In the genomic region with DNA sequence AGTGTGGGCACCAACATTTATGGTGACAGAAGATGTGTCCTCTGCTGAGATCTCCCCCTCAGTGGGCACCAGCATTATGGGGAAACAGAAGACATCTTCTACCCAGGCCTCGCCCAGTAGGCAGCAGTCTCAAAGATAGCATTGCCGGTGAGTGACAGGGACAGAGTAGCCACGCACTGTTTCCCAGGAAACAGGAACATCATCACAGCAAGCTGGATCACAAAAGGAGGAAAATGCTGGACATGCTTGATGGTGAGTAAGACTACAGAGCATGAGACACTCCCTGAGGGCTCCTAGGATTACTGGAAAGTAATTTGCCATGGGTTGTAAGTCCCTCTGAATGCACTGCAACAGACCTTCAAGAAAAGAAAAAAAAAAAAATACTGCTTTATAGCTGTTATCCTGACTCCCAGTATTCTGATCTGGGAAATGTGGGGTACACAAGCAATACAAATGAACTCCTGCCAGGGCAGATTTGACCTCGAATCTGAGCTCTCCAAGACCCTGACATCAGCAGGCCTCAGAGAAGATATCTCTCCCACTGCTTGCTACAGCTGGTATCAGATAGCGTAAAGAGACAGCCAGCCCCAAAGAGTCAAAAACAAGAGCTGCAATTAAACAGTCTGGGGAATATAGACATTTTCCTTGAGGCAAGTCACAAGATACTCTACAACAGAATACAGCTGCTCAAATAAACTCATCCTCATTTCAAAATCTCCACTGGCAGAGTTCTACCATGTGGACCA, we compare ENCODE assay signal across 18 cellular contexts.
DNase-seq lines count a peak whose midpoint lies in the region; ATAC-seq, FAIRE-seq and TF ChIP-seq lines count a peak whose summit lies in the region.
"Had no signal": no experiment of that assay in that cellular context is flagged by ENCODE, and none has a peak within 500 bp of the region (broad histone marks: within the 10 kb centered on the region; RNA-seq: fewer than 3 reads in every experiment).

No MANE protein-coding gene starts in this region.

- no peaks in the 10 kb centered on the region for H3K36me3 Mint-ChIP-seq in activated CD4-positive, alpha-beta T cell treated with anti-CD3 and anti-CD28 coated beads for 36 hours (ENCODE audit: low read depth)
- H3K36me3 Mint-ChIP-seq: naive thymus-derived CD8-positive, alpha-beta T cell had no signal

- TF ChIP-seq CTCF in mammary epithelial cell (conservative IDR thresholded peaks at IDR 0.05 in 1 of 2, IDR thresholded peaks at IDR 0.05 in 1 of 2; ENCODE audit: extremely low read depth in 1 of 2, insufficient read depth in 1 of 2, low read depth in 1 of 2, low read length in 2 of 2) (no peak), GM13976 (IDR thresholded peaks at IDR 0.05; ENCODE audit: borderline replicate concordance, control extremely low read depth, extremely low read depth, insufficient read depth, missing control alignments) (no peak), lower leg skin (IDR thresholded peaks at IDR 0.05) (no peak)

- no peak for ATAC-seq in activated CD4-positive, alpha-beta T cell treated with anti-CD3 and anti-CD28 coated beads for 36 hours
- ATAC-seq: gastrocnemius medialis; K562; naive thymus-derived CD8-positive, alpha-beta T cell had no signal

- no peaks in the 10 kb centered on the region for H3K27me3 ChIP-seq in mammary epithelial cell (ENCODE audit: insufficient read depth, low read length)
- H3K27me3 ChIP-seq: gastrocnemius medialis, SJCRH30 had no signal

- CTCF ChIA-PET in mammary epithelial cell (lab: Charles Lee; ENCODE audit: low non-redundant PET), result no interaction called here
- CTCF ChIA-PET in activated CD4-positive, alpha-beta T cell treated with anti-CD3 and anti-CD28 coated beads for 36 hours (lab: Charles Lee), result interaction anchor here (0.7 kb wide), 1 partner anchor 833 kb away, joined by 7 read pairs; no protein-coding TSS in a partner anchor

- no peak overlapping the region for H3K27ac Mint-ChIP-seq in activated CD4-positive, alpha-beta T cell treated with anti-CD3 and anti-CD28 coated beads for 36 hours
- H3K27ac Mint-ChIP-seq: naive thymus-derived CD8-positive, alpha-beta T cell; T-helper 2 cell treated with Interferon-gamma antibody and Interleukin-4, amounts not matched to agents 5 μg/mL and 100 μg/mL, for 36 hours had no signal

- dilution Hi-C loops in mammary epithelial cell (cut with HindIII; ENCODE audit: low sequenced_read_pairs), result no loop called here

- H3K4me3 ChIP-seq in mammary epithelial cell (replicated peaks in 1 of 3; ENCODE audit: insufficient read depth in 1 of 3, low read depth in 2 of 3, low read length in 3 of 3) (no peak overlapping the region), mesodermal cell (ENCODE audit: extremely low read depth, insufficient read depth, low read length, poor library complexity, severe bottlenecking) (no peak overlapping the region), lower leg skin (ENCODE audit: low read depth, poor library complexity, severe bottlenecking) (no peak overlapping the region)
- H3K4me3 ChIP-seq: gastrocnemius medialis, K562, left ventricle myocardium inferior, SJCRH30, skin epidermis, thoracic aorta had no signal

- POLR2A ChIA-PET in activated CD4-positive, alpha-beta T cell treated with anti-CD3 and anti-CD28 coated beads for 36 hours (lab: Charles Lee), result interaction anchor here (0.7 kb wide), 1 partner anchor 104 kb away, joined by 13 read pairs; no protein-coding TSS in a partner anchor

- no peak overlapping the region for H3K4me3 Mint-ChIP-seq in activated CD4-positive, alpha-beta T cell treated with anti-CD3 and anti-CD28 coated beads for 36 hours
- H3K4me3 Mint-ChIP-seq: naive thymus-derived CD8-positive, alpha-beta T cell; T-helper 2 cell treated with Interferon-gamma antibody and Interleukin-4, amounts not matched to agents 5 μg/mL and 100 μg/mL, for 36 hours had no signal

- DNase-seq in GM12891 (ENCODE audit: insufficient read length, low spot score), result no peak
- DNase-seq in MV-4-11 (lab: John Stamatoyannopoulos, UW), result peak; percentile 7
- DNase-seq in mammary epithelial cell, result peak; percentile 42
- no peak for DNase-seq in activated CD4-positive, alpha-beta T cell treated with anti-CD3 and anti-CD28 coated beads for 36 hours
- no peak for DNase-seq in NCI-H2029 (lab: John Stamatoyannopoulos, UW)
- no peak for DNase-seq in GM13976 (ENCODE audit: low spot score)
- no peak for DNase-seq in lower leg skin (ENCODE audit: low spot score in 2 of 2)
- DNase-seq: gastrocnemius medialis; left ventricle myocardium inferior; naive thymus-derived CD8-positive, alpha-beta T cell; NCI-H524 had no signal

- H3K27me3 Mint-ChIP-seq in activated CD4-positive, alpha-beta T cell treated with anti-CD3 and anti-CD28 coated beads for 36 hours, result peaks cover 4% of the 10 kb centered on the region

- in situ Hi-C loops in mammary epithelial cell (cut with MboI; ENCODE audit: low sequenced_read_pairs in 2 of 2) (no loop called here), GM13976 (cut with MboI; ENCODE audit: low sequenced_read_pairs, unreplicated experiment) (no loop called here)

- no TSS peak for BruUV-seq in mammary epithelial cell (replicated peaks; lab: Mats Ljungman, UMichigan)

- H3K27ac ChIP-seq in mammary epithelial cell (ENCODE audit: insufficient read depth, low read depth, low read length) (no peak overlapping the region), mesodermal cell (ENCODE audit: low read depth, low read length, severe bottlenecking) (peak overlapping the region; percentile 48)
- H3K27ac ChIP-seq: gastrocnemius medialis, left ventricle myocardium inferior, SJCRH30, skin epidermis, thoracic aorta had no signal

- no peaks in the 10 kb centered on the region for H3K9me3 ChIP-seq in mammary epithelial cell (replicated peaks; ENCODE audit: insufficient read depth, low read length)
- H3K9me3 ChIP-seq in mesodermal cell (ENCODE audit: control insufficient read depth, low read length), result no peaks in the 10 kb centered on the region
- H3K9me3 ChIP-seq: gastrocnemius medialis, left ventricle myocardium inferior, SJCRH30, thoracic aorta had no signal

- no peaks in the 10 kb centered on the region for H3K36me3 ChIP-seq in mammary epithelial cell (ENCODE audit: insufficient read depth, low read length)
- no peaks in the 10 kb centered on the region for H3K36me3 ChIP-seq in mesodermal cell (ENCODE audit: control insufficient read depth, insufficient read depth, low read length)
- H3K36me3 ChIP-seq: gastrocnemius medialis, left ventricle myocardium inferior, SJCRH30, thoracic aorta had no signal

- H3K79me2 ChIP-seq in mammary epithelial cell (ENCODE audit: insufficient read depth, low read length), result no peaks in the 10 kb centered on the region

- H4K20me1 ChIP-seq in mammary epithelial cell (ENCODE audit: insufficient read depth, low read length), result no peaks in the 10 kb centered on the region

- 73% methylated on average over 4 of the region's 5 CpGs for WGBS in mammary epithelial cell (ENCODE audit: low coverage, missing lambda C conversion rate)
- WGBS in mesodermal cell (ENCODE audit: insufficient coverage in 2 of 2), 2 experiments, result 87 to 97% methylated on average over 4 of the region's 5 CpGs
- WGBS in lower leg skin, 2 donors, result 56 to 70% methylated on average over 5 of the region's 5 CpGs

- H3K9me3 Mint-ChIP-seq in activated CD4-positive, alpha-beta T cell treated with anti-CD3 and anti-CD28 coated beads for 36 hours (ENCODE audit: low read depth), result no peaks in the 10 kb centered on the region
- H3K9me3 Mint-ChIP-seq: naive thymus-derived CD8-positive, alpha-beta T cell; T-helper 2 cell treated with Interferon-gamma antibody and Interleukin-4, amounts not matched to agents 5 μg/mL and 100 μg/mL, for 36 hours had no signal

- no peak overlapping the region for H3K9ac ChIP-seq in mammary epithelial cell (ENCODE audit: insufficient read depth, low read length)

- H3K4me2 ChIP-seq in mammary epithelial cell (ENCODE audit: insufficient read depth, low read depth, low read length), result no peak overlapping the region

- intact Hi-C loops in mammary epithelial cell (cut with micrococcal nuclease) (loop anchor here (10.0 kb wide), 1 partner anchor 169 kb away; no protein-coding TSS in a partner anchor), lower leg skin (cut with DNase I; ENCODE audit: low total_unique reads) (no loop called here)
- intact Hi-C loops in activated CD4-positive, alpha-beta T cell treated with anti-CD3 and anti-CD28 coated beads for 36 hours (cut with DNase I, micrococcal nuclease), result no loop called here

- peaks cover 16% of the 10 kb centered on the region for H3K4me1 ChIP-seq in mammary epithelial cell (ENCODE audit: insufficient read depth, low read length)
- H3K4me1 ChIP-seq in mesodermal cell (ENCODE audit: control insufficient read depth, insufficient read depth, low read length, poor library complexity, severe bottlenecking), result peaks cover 11% of the 10 kb centered on the region
- H3K4me1 ChIP-seq: gastrocnemius medialis, left ventricle myocardium inferior had no signal

- H2AFZ ChIP-seq in mammary epithelial cell (ENCODE audit: low read depth, low read length), result no peak overlapping the region

- H3K4me1 Mint-ChIP-seq in activated CD4-positive, alpha-beta T cell treated with anti-CD3 and anti-CD28 coated beads for 36 hours, result no peaks in the 10 kb centered on the region
- H3K4me1 Mint-ChIP-seq: naive thymus-derived CD8-positive, alpha-beta T cell had no signal

- TF ChIP-seq POLR2A in GM12891 (IDR thresholded peaks at IDR 0.05; ENCODE audit: low read depth, low read length) (no peak), lower leg skin (IDR thresholded peaks at IDR 0.05) (no peak)

- peak; percentile 65 for FAIRE-seq in GM12891 (lab: Jason Lieb, UNC)
- FAIRE-seq: H54, K562 had no signal

TF ChIP-seq in GM12891, 5 proteins besides CTCF, POLR2A, EP300 and RAD21:
- no peak for TF ChIP-seq TAF1 (IDR thresholded peaks at IDR 0.05; ENCODE audit: low read depth, low read length)
- TF ChIP-seq PAX5 (IDR thresholded peaks at IDR 0.05; ENCODE audit: insufficient read depth, low read length, severe bottlenecking), result no peak
- TF ChIP-seq POLR2AphosphoS5 (IDR thresholded peaks at IDR 0.05; ENCODE audit: low read depth, low read length), result no peak
- TF ChIP-seq POU2F2 (IDR thresholded peaks at IDR 0.05; ENCODE audit: low read depth, low read length), result no peak
- no peak for TF ChIP-seq SPI1 (IDR thresholded peaks at IDR 0.05; ENCODE audit: low read depth, low read length)

Comparison
In these comparisons a context has a peak if more than half of its experiments do, and no peak if none do; other contexts are left out.
1. DNase-seq: peak in MV-4-11 (single experiment) and mammary epithelial cell (single experiment); none in GM12891 (single experiment), activated CD4-positive, alpha-beta T cell treated with anti-CD3 and anti-CD28 coated beads for 36 hours (single experiment), NCI-H2029 (single experiment), GM13976 (single experiment) and lower leg skin (0 of 2).